Comparison of ENCODE assay signal across 2 cellular contexts in genomic region chr6:20839624-20840023, GRCh38.
TF ChIP-seq lines count a peak whose summit lies in the region.

No MANE protein-coding gene starts in this region.

TF ChIP-seq in HepG2, 621 proteins besides CTCF, POLR2A, EP300 and RAD21 (continued from another document):
- TF ChIP-seq ZNF670 (CRISPR knock-in tag; IDR thresholded peaks at IDR 0.05; ENCODE audit: borderline replicate concordance) (no peak), SMARCE1 (IDR thresholded peaks at IDR 0.05; ENCODE audit: borderline replicate concordance) (no peak), STAG1 (CRISPR knock-in tag; IDR thresholded peaks at IDR 0.05) (0 out of 2 replicates have a peak, but pooled peaks have one; percentile 4)

TF ChIP-seq in SK-N-SH treated with all-trans-retinoic acid at 6 μM for 48 hours, 23 proteins besides CTCF, POLR2A, EP300 and RAD21 (continued from another document):
- TF ChIP-seq CSRNP3 (CRISPR knock-in tag; IDR thresholded peaks at IDR 0.05) (no peak), ZNF70 (CRISPR knock-in tag; IDR thresholded peaks at IDR 0.05) (no peak), TSHZ2 (CRISPR knock-in tag; IDR thresholded peaks at IDR 0.05) (no peak), ESRRG (CRISPR knock-in tag; IDR thresholded peaks at IDR 0.05) (no peak), TOX (CRISPR knock-in tag; IDR thresholded peaks at IDR 0.05; ENCODE audit: borderline replicate concordance) (no peak), ISL1 (CRISPR knock-in tag; IDR thresholded peaks at IDR 0.05) (no peak), ARNTL (CRISPR knock-in tag; IDR thresholded peaks at IDR 0.05; ENCODE audit: borderline replicate concordance, low read depth) (no peak), SNAI2 (CRISPR knock-in tag; IDR thresholded peaks at IDR 0.05) (no peak), ZNF565 (CRISPR knock-in tag; conservative IDR thresholded peaks at IDR 0.05; ENCODE audit: low read depth) (no peak), POU6F1 (CRISPR knock-in tag; IDR thresholded peaks at IDR 0.05; ENCODE audit: borderline replicate concordance, low read depth) (no peak), TCF4 (CRISPR knock-in tag; IDR thresholded peaks at IDR 0.05; ENCODE audit: borderline replicate concordance) (no peak)
